In genomic region chr2:23595601-23596251, GRCh38 we compare ENCODE assay signal across 8 cellular contexts.
DNase-seq lines count a peak whose midpoint lies in the region; ATAC-seq and TF ChIP-seq lines count a peak whose summit lies in the region.
"Had no signal": no experiment of that assay in that cellular context is flagged by ENCODE, and none has a peak within 500 bp of the region (broad histone marks: within the 10 kb centered on the region; RNA-seq: fewer than 3 reads in every experiment).

No MANE protein-coding gene starts in this region.

- H3K36me3 ChIP-seq in transverse colon, result no peaks in the 10 kb centered on the region

- H3K9me3 ChIP-seq in transverse colon, result no peaks in the 10 kb centered on the region

- no peaks in the 10 kb centered on the region for H3K36me3 Mint-ChIP-seq in glutamatergic neuron (ENCODE audit: unreplicated experiment)

- no peak overlapping the region for H3K4me3 ChIP-seq in transverse colon

- in situ Hi-C loops in transverse colon (cut with MboI; ENCODE audit: low pct_ligation_motif_present in 1 of 4, low pct_unique_long_range_greater_than_20kb in 1 of 4, low sequenced_read_pairs in 3 of 4), result no loop called here

- peaks cover 25% of the 10 kb centered on the region for H3K4me1 Mint-ChIP-seq in glutamatergic neuron (ENCODE audit: low read depth, unreplicated experiment)

- no peak for ATAC-seq in HG02973 (IDR thresholded peaks at IDR 0.05; ENCODE audit: unreplicated experiment)

- H3K27ac ChIP-seq in layer of hippocampus (ENCODE audit: low read depth, low read length) (peak overlapping the region; percentile 74), transverse colon (peak overlapping the region; percentile 60 to 85 (median 72))

- DNase-seq in NCI-H146 treated with DMSO at 0.1 percent for 48 hours (lab: John Stamatoyannopoulos, UW; ENCODE audit: unreplicated experiment) (peak; percentile 66), astrocyte of the hippocampus (ENCODE audit: low read depth, low spot score) (peak; percentile 97), transverse colon (no peak), glutamatergic neuron (no peak)
- DNase-seq in activated CD4-positive, CD25-positive, alpha-beta regulatory T cell treated with anti-CD3 and anti-CD28 coated beads, Interleukin-2, amount 50 U/mL, for 72 hours, result no peak
- DNase-seq: activated CD4-positive, alpha-beta T cell treated with anti-CD3 and anti-CD28 coated beads for 4 hours had no signal

- no peak for TF ChIP-seq CTCF in transverse colon (IDR thresholded peaks at IDR 0.05)
- TF ChIP-seq CTCF in glutamatergic neuron (IDR thresholded peaks at IDR 0.05; ENCODE audit: partially characterized antibody, unreplicated experiment), result no peak

- WGBS in transverse colon (ENCODE audit: low coverage in 1 of 2), 2 donors, result 55 to 60% methylated on average over 1 to 13 of the region's 13 CpGs

- H3K27ac Mint-ChIP-seq in glutamatergic neuron (ENCODE audit: unreplicated experiment), result no peak overlapping the region

- H3K4me3 Mint-ChIP-seq in glutamatergic neuron (ENCODE audit: unreplicated experiment), result no peak overlapping the region

- H3K27me3 Mint-ChIP-seq in glutamatergic neuron (ENCODE audit: unreplicated experiment), result peaks cover 4% of the 10 kb centered on the region

- intact Hi-C loops in transverse colon (cut with DNase I; ENCODE audit: low total_unique reads), result no loop called here

- no peak for TF ChIP-seq POLR2A in transverse colon (IDR thresholded peaks at IDR 0.05)

- TF ChIP-seq EP300 in transverse colon (IDR thresholded peaks at IDR 0.05; ENCODE audit: low read depth), result no peak

- H3K4me1 ChIP-seq in transverse colon, result peaks cover 3 to 37% (median 27%) of the 10 kb centered on the region in 4 donors

- H3K9me3 Mint-ChIP-seq in glutamatergic neuron (ENCODE audit: unreplicated experiment), result peaks cover 4% of the 10 kb centered on the region

- no peaks in the 10 kb centered on the region for H3K27me3 ChIP-seq in layer of hippocampus (ENCODE audit: control insufficient read depth, insufficient read depth, low read length)
- H3K27me3 ChIP-seq in transverse colon, result no peaks in the 10 kb centered on the region

Comparison
In these comparisons a context has a peak if more than half of its experiments do, and no peak if none do; other contexts are left out.
1. DNase-seq: peak in NCI-H146 treated with DMSO at 0.1 percent for 48 hours (single experiment) and astrocyte of the hippocampus (single experiment); none in transverse colon (single experiment), glutamatergic neuron (single experiment) and activated CD4-positive, CD25-positive, alpha-beta regulatory T cell treated with anti-CD3 and anti-CD28 coated beads, Interleukin-2, amount 50 U/mL, for 72 hours (single experiment).